ENCODE assay signal across 2 cellular contexts in genomic region chr22:19508024-19508776, GRCh38.
A peak's percentile ranks its signal among the peaks of the same experiment; 100 is the strongest.
TF ChIP-seq lines count a peak whose summit lies in the region.

No MANE protein-coding gene starts in this region.

TF ChIP-seq in HEK293, 187 proteins besides CTCF, POLR2A, EP300 and RAD21:
- 0 out of 2 replicates have a peak, but pooled peaks have one; percentile 41 for TF ChIP-seq ZNF558 (tag by site-specific recombination; IDR thresholded peaks at IDR 0.05)
- TF ChIP-seq ZBTB8A (tag by site-specific recombination; IDR thresholded peaks at IDR 0.05) = no peak

TF ChIP-seq in H1, 55 proteins besides CTCF, POLR2A, EP300 and RAD21:
- TF ChIP-seq POLR2AphosphoS5 (IDR thresholded peaks at IDR 0.05; ENCODE audit: low read depth, low read length) (0 out of 2 replicates have a peak, but pooled peaks have one; percentile 33), TAF7 (optimal IDR thresholded peaks at IDR 0.05; ENCODE audit: borderline replicate concordance, low read depth, low read length) (no peak)
